8 cellular contexts compared by ENCODE assay signal in genomic region chr1:121339611-121340010, GRCh38.
DNase-seq lines count a peak whose midpoint lies in the region; ATAC-seq and TF ChIP-seq lines count a peak whose summit lies in the region.
"Not testable (repeated sequence)": the region's sequence is repeated elsewhere in the genome, so short reads cannot be mapped to it uniquely, and the experiment has no call there.

No MANE protein-coding gene starts in this region.

- not testable (repeated sequence) for H3K27me3 Mint-ChIP-seq in activated T-cell treated with anti-CD3 and anti-CD28 coated beads, Interleukin-2, amount 50 U/mL, for 72 hours (ENCODE audit: low read depth); stimulated activated naive B cell treated with anti-CD40 and anti-IgM and Interleukin-4, amounts not matched to agents 10 μg/mL and 1 μg/mL and 100 μg/mL, for 72 hours

- ATAC-seq in GM18505 (IDR thresholded peaks at IDR 0.05; ENCODE audit: unreplicated experiment) (peak; percentile 68), GM19023 (IDR thresholded peaks at IDR 0.05; ENCODE audit: unreplicated experiment) (peak; percentile 74), GM21529 (IDR thresholded peaks at IDR 0.05; ENCODE audit: unreplicated experiment) (peak; percentile 69), HG02852 (IDR thresholded peaks at IDR 0.05; ENCODE audit: unreplicated experiment) (peak; percentile 82), HG03108 (IDR thresholded peaks at IDR 0.05; ENCODE audit: unreplicated experiment) (peak; percentile 38), HG03565 (IDR thresholded peaks at IDR 0.05; ENCODE audit: unreplicated experiment) (peak; percentile 75)
- peak; percentile 71 to 77 for ATAC-seq in activated T-cell treated with anti-CD3 and anti-CD28 coated beads, Interleukin-2, amount 50 U/mL, for 72 hours (replicated peaks in 1 of 2)
- ATAC-seq in stimulated activated naive B cell treated with anti-CD40 and anti-IgM and Interleukin-4, amounts not matched to agents 10 μg/mL and 1 μg/mL and 100 μg/mL, for 72 hours (replicated peaks), result peak; percentile 83 to 89

- not testable (repeated sequence) for DNase-seq in activated T-cell treated with anti-CD3 and anti-CD28 coated beads, Interleukin-2, amount 50 U/mL, for 72 hours; stimulated activated naive B cell treated with anti-CD40 and anti-IgM and Interleukin-4, amounts not matched to agents 10 μg/mL and 1 μg/mL and 100 μg/mL, for 72 hours

- H3K4me1 Mint-ChIP-seq in activated T-cell treated with anti-CD3 and anti-CD28 coated beads, Interleukin-2, amount 50 U/mL, for 72 hours (ENCODE audit: low read depth); stimulated activated naive B cell treated with anti-CD40 and anti-IgM and Interleukin-4, amounts not matched to agents 10 μg/mL and 1 μg/mL and 100 μg/mL, for 72 hours: not testable (repeated sequence)

- not testable (repeated sequence) for H3K9me3 Mint-ChIP-seq in activated T-cell treated with anti-CD3 and anti-CD28 coated beads, Interleukin-2, amount 50 U/mL, for 72 hours; stimulated activated naive B cell treated with anti-CD40 and anti-IgM and Interleukin-4, amounts not matched to agents 10 μg/mL and 1 μg/mL and 100 μg/mL, for 72 hours

- not testable (repeated sequence) for H3K4me3 Mint-ChIP-seq in activated T-cell treated with anti-CD3 and anti-CD28 coated beads, Interleukin-2, amount 50 U/mL, for 72 hours; stimulated activated naive B cell treated with anti-CD40 and anti-IgM and Interleukin-4, amounts not matched to agents 10 μg/mL and 1 μg/mL and 100 μg/mL, for 72 hours

- not testable (repeated sequence) for H3K36me3 Mint-ChIP-seq in activated T-cell treated with anti-CD3 and anti-CD28 coated beads, Interleukin-2, amount 50 U/mL, for 72 hours (ENCODE audit: insufficient read depth in 2 of 2); stimulated activated naive B cell treated with anti-CD40 and anti-IgM and Interleukin-4, amounts not matched to agents 10 μg/mL and 1 μg/mL and 100 μg/mL, for 72 hours

- TF ChIP-seq POLR2A in GM18505 (IDR thresholded peaks at IDR 0.05; ENCODE audit: borderline replicate concordance, extremely low read depth, insufficient read depth, insufficient read length), result not testable (repeated sequence)

- not testable (repeated sequence) for H3K27ac Mint-ChIP-seq in activated T-cell treated with anti-CD3 and anti-CD28 coated beads, Interleukin-2, amount 50 U/mL, for 72 hours; stimulated activated naive B cell treated with anti-CD40 and anti-IgM and Interleukin-4, amounts not matched to agents 10 μg/mL and 1 μg/mL and 100 μg/mL, for 72 hours
